In the genomic region with DNA sequence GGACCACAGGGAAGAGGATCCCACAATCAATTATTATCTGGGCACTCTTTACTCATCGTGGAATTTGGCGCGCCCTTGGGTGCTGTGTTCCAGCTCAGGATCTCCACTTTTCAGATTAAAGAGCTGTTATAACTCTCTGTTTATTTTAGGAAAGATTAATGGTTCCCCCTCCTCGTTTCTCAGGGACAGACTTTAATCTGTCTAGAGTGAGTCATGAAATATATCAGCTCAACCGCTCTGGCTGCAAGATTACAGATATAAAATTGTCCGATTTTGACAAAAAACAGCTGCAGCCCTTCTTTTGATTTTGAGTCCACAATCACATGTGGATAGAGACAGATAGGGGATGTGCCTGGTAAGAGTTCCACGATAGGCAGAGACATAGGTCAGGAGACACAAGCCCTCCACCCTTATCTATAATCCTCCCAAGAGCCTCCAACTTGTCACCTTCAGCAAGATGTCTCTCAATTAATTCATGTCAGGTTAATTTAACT, we compare ENCODE assay signal across 1 cellular context.
TF ChIP-seq lines count a peak whose summit lies in the region.

No MANE protein-coding gene starts in this region.

TF ChIP-seq in K562, 482 proteins besides CTCF, POLR2A, EP300 and RAD21 (continued from another document):
- TF ChIP-seq ZNF146 (CRISPR knock-in tag; IDR thresholded peaks at IDR 0.05; ENCODE audit: unreplicated experiment) (no peak), ADNP (tag; IDR thresholded peaks at IDR 0.05) (peak; percentile 20; the same call in 1 of the 2 replicates), NFE2 (IDR thresholded peaks at IDR 0.05; ENCODE audit: low read depth) (peak; percentile 60), POLR2AphosphoS5 (IDR thresholded peaks at IDR 0.05; ENCODE audit: control insufficient read depth, insufficient read depth, low read depth, low read length) (peak; percentile 90; the same call in 1 of the 2 replicates), ZNF766 (CRISPR knock-in tag; conservative IDR thresholded peaks at IDR 0.05) (peak; percentile 83), PML (IDR thresholded peaks at IDR 0.05; ENCODE audit: low read length) (peak; percentile 97), HDAC8 (tag; IDR thresholded peaks at IDR 0.05) (no peak), NCOA2 (IDR thresholded peaks at IDR 0.05; ENCODE audit: partially characterized antibody in 2 of 2) (peak in 1 of 2 experiments; percentile 50), HMGN3 (IDR thresholded peaks at IDR 0.05; ENCODE audit: borderline replicate concordance, extremely low read depth, insufficient read length, low read depth, low read length) (peak; percentile 66), MTA2 (IDR thresholded peaks at IDR 0.05; ENCODE audit: low read depth) (peak; percentile 86), CREB1 (IDR thresholded peaks at IDR 0.05) (peak; percentile 48; the same call in 1 of the 2 replicates), CREB1 (CRISPR knock-in tag; IDR thresholded peaks at IDR 0.05) (no peak), ZNF384 (IDR thresholded peaks at IDR 0.05; ENCODE audit: low read depth, low read length) (0 out of 2 replicates have a peak, but pooled peaks have one; percentile 8)
- TF ChIP-seq, protein P1, sequence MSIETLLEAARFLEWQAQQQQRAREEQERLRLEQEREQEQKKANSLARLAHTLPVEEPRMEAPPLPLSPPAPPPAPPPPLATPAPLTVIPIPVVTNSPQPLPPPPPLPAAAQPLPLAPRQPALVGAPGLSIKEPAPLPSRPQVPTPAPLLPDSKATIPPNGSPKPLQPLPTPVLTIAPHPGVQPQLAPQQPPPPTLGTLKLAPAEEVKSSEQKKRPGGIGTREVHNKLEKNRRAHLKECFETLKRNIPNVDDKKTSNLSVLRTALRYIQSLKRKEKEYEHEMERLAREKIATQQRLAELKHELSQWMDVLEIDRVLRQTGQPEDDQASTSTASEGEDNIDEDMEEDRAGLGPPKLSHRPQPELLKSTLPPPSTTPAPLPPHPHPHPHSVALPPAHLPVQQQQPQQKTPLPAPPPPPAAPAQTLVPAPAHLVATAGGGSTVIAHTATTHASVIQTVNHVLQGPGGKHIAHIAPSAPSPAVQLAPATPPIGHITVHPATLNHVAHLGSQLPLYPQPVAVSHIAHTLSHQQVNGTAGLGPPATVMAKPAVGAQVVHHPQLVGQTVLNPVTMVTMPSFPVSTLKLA (conservative IDR thresholded peaks at IDR 0.05): peak in 1 of 2 experiments; percentile 61; a peak in 2 of 4 replicates
